In genomic region chr2:201116115-201116958, GRCh38 we compare ENCODE assay signal across 8 cellular contexts. TPM values are rescaled to one million over a fixed set of nuclear protein-coding genes. Genes with fewer than 3 reads are reported as not detected.
DNase-seq lines count a peak whose midpoint lies in the region; ATAC-seq and TF ChIP-seq lines count a peak whose summit lies in the region.

TSS of gene CFLAR (plus strand) at chr2:201116164. CDS start at chr2:201129866, 13,702 bp downstream.

- H3K27ac ChIP-seq in CD4-positive, alpha-beta T cell (ENCODE audit: low read depth, low read length), result peak within 1 kb of the TSS; percentile 98

- H3K27ac Mint-ChIP-seq in CD4-positive, alpha-beta T cell, result peak within 1 kb of the TSS; percentile 93

- CTCF ChIA-PET in CD4-positive, alpha-beta T cell (lab: Charles Lee), result interaction anchor here (0.9 to 6.0 kb wide), 9 partner anchors 29 to 333 kb away, joined by 3 to 57 read pairs (median 4); partner anchors contain the start of gene CASP10

- H3K4me1 Mint-ChIP-seq in CD4-positive, alpha-beta T cell (ENCODE audit: low read depth), result peaks cover 54% of the 10 kb centered on the region

- no peaks in the 10 kb centered on the region for H3K9me3 Mint-ChIP-seq in CD4-positive, alpha-beta T cell

- ATAC-seq in CD4-positive, alpha-beta T cell (ENCODE audit: poor library complexity), result peak; percentile 49
- peak; percentile 36 for ATAC-seq in GM19452 (IDR thresholded peaks at IDR 0.05; ENCODE audit: unreplicated experiment)

- no peaks in the 10 kb centered on the region for H3K9me3 ChIP-seq in CD4-positive, alpha-beta T cell (ENCODE audit: control insufficient read depth, low read length)
- no peaks in the 10 kb centered on the region for H3K9me3 ChIP-seq in mucosa of stomach (ENCODE audit: control insufficient read depth, low read length)

- H3K27me3 Mint-ChIP-seq in CD4-positive, alpha-beta T cell, result no peaks in the 10 kb centered on the region

- intact Hi-C loops in CD4-positive, alpha-beta T cell (cut with DNase I, micrococcal nuclease), result loop anchor here (1.0 to 5.0 kb wide), 4 partner anchors 45 to 404 kb away; partner anchors contain the start of gene HYCC2 (in 1 of the 2)

- peak within 1 kb of the TSS; percentile 88 for H3K9ac ChIP-seq in mucosa of stomach (ENCODE audit: low read length)

- no peak for TF ChIP-seq CTCF in CD4-positive, alpha-beta T cell (IDR thresholded peaks at IDR 0.05)
- no peak for TF ChIP-seq CTCF in epithelial cell of proximal tubule (conservative IDR thresholded peaks at IDR 0.05; ENCODE audit: low read depth, low read length)

- H3K36me3 Mint-ChIP-seq in CD4-positive, alpha-beta T cell (ENCODE audit: low read depth), result peaks cover 46% of the 10 kb centered on the region

- H3K4me3 ChIP-seq in epithelial cell of proximal tubule (ENCODE audit: low read depth, low read length) (peak within 1 kb of the TSS; percentile 83), mucosa of stomach (ENCODE audit: low read length) (peak within 1 kb of the TSS; percentile 59)

- H3K36me3 ChIP-seq in mucosa of stomach (ENCODE audit: control insufficient read depth, insufficient read depth, low read length), result no peaks in the 10 kb centered on the region

- H3K4me1 ChIP-seq in mucosa of stomach (ENCODE audit: control insufficient read depth, insufficient read depth, low read length), result peaks cover 5% of the 10 kb centered on the region

- POLR2A ChIA-PET in CD4-positive, alpha-beta T cell (lab: Charles Lee), result interaction anchor here (0.6 to 5.8 kb wide), 37 partner anchors 8 to 1519 kb away, joined by 3 to 103 read pairs (median 9); partner anchors contain the start of genes BZW1, CASP10, CLK1 and HYCC2

- H3K4me3 Mint-ChIP-seq in CD4-positive, alpha-beta T cell, result peak within 1 kb of the TSS; percentile 88

- DNase-seq in CD4-positive, alpha-beta T cell, result peak; percentile 57 to 84 (median 76)
- peak; percentile 75 for DNase-seq in HK-2 (ENCODE audit: unreplicated experiment)
- DNase-seq in OCI-M2 (lab: John Stamatoyannopoulos, UW; ENCODE audit: unreplicated experiment), result peak; percentile 44
- DNase-seq in activated T-cell treated with anti-CD3 and anti-CD28 coated beads for 48 hours (ENCODE audit: low read depth), result peak; percentile 81
- no peak for DNase-seq in epithelial cell of proximal tubule (ENCODE audit: low read depth)
- DNase-seq in stimulated activated CD8-positive, alpha-beta memory T cell treated with anti-CD3 and anti-CD28 coated beads, Interleukin-7, amount 100 ng/mL, for 24 hours (ENCODE audit: low read depth), result peak; percentile 66

- H3K27me3 ChIP-seq in CD4-positive, alpha-beta T cell (ENCODE audit: control insufficient read depth, insufficient read depth, low read length), result no peaks in the 10 kb centered on the region
- H3K27me3 ChIP-seq in mucosa of stomach (ENCODE audit: control insufficient read depth, insufficient read depth, low read length), result no peaks in the 10 kb centered on the region

RNA-seq across cellular contexts. Expression of gene CFLAR, which starts in this region (rescaled TPM):
- total RNA-seq in CD4-positive, alpha-beta T cell, result 100 to 1,000 TPM; 178 to 181 TPM
- total RNA-seq in epithelial cell of proximal tubule, result 56.2 and 103 TPM in 2 replicates
